Comparison of ENCODE assay signal across 8 cellular contexts in genomic region chr1:31663622-31664452, GRCh38. TPM values are rescaled to one million over a fixed set of nuclear protein-coding genes. Genes with fewer than 3 reads are reported as not detected.
DNase-seq lines count a peak whose midpoint lies in the region; ATAC-seq and TF ChIP-seq lines count a peak whose summit lies in the region.

No MANE protein-coding gene starts in this region.

- H3K4me1 ChIP-seq in H9 (ENCODE audit: insufficient read depth, low read length) (no peaks in the 10 kb centered on the region; the same call in 1 of the 2 replicates), left ventricle myocardium inferior (peaks cover 20% of the 10 kb centered on the region), spleen (peaks cover 0 to 23% (median 0%) of the 10 kb centered on the region in 6 donors)

- H3K27ac ChIP-seq in H9 (ENCODE audit: insufficient read length, low read depth, low read length) (no peak overlapping the region), left ventricle myocardium inferior (replicated peaks) (no peak overlapping the region), spleen (no peak overlapping the region)

- no peak overlapping the region for H3K4ac ChIP-seq in H9 (ENCODE audit: low read depth, low read length)

- no peak overlapping the region for H3K23ac ChIP-seq in H9 (ENCODE audit: insufficient read length, low read depth, low read length)

- no peak overlapping the region for H4K8ac ChIP-seq in H9 (replicated peaks; ENCODE audit: insufficient read length, low read depth, low read length)

- H3T11ph ChIP-seq in H9 (ENCODE audit: low read length) = no peak overlapping the region

- H2BK5ac ChIP-seq in H9 (ENCODE audit: insufficient read length, low read length) = no peak overlapping the region

- H3K36me3 Mint-ChIP-seq in H9 (ENCODE audit: insufficient read depth in 1 of 3, low read depth in 3 of 3) = no peaks in the 10 kb centered on the region
- H3K36me3 Mint-ChIP-seq in activated naive CD8-positive, alpha-beta T cell treated with anti-CD3 and anti-CD28 coated beads, Interleukin-2, amount 10 ng/mL, durations not matched to agents 7 days and 5 days = no peaks in the 10 kb centered on the region

- no peaks in the 10 kb centered on the region for H3K79me1 ChIP-seq in H9 (ENCODE audit: insufficient read depth, low read depth, low read length, poor library complexity, severe bottlenecking)

- H2BK20ac ChIP-seq in H9 (ENCODE audit: low read depth, low read length, poor library complexity, severe bottlenecking) = no peak overlapping the region

- no peak overlapping the region for H2AFZ ChIP-seq in H9 (ENCODE audit: low read length)

- no peak overlapping the region for H3K4me3 ChIP-seq in left ventricle myocardium inferior
- H3K4me3 ChIP-seq in spleen = no peak overlapping the region

- no peaks in the 10 kb centered on the region for H3K79me2 ChIP-seq in H9 (ENCODE audit: insufficient read depth, low read length)

- no peaks in the 10 kb centered on the region for H3K23me2 ChIP-seq in H9 (ENCODE audit: insufficient read length, low read depth, low read length, poor library complexity, severe bottlenecking)

- no peak overlapping the region for H4K5ac ChIP-seq in H9 (ENCODE audit: insufficient read length, low read depth, low read length)

- no peaks in the 10 kb centered on the region; a peak in 1 of 5 replicates for H3K9me3 Mint-ChIP-seq in H9
- H3K9me3 Mint-ChIP-seq in activated naive CD8-positive, alpha-beta T cell treated with anti-CD3 and anti-CD28 coated beads, Interleukin-2, amount 10 ng/mL, durations not matched to agents 7 days and 5 days = no peaks in the 10 kb centered on the region

- peak overlapping the region; percentile 16 for H3K18ac ChIP-seq in H9 (ENCODE audit: insufficient read length, low read depth, low read length)

- no peaks in the 10 kb centered on the region for H3K27me3 ChIP-seq in H9 (ENCODE audit: insufficient read depth, low read length)
- no peaks in the 10 kb centered on the region for H3K27me3 ChIP-seq in left ventricle myocardium inferior (ENCODE audit: low read depth)
- peaks cover 0 to 15% (median 0%) of the 10 kb centered on the region in 7 donors for H3K27me3 ChIP-seq in spleen (replicated peaks in 1 of 7)

- no peak overlapping the region for H2AK5ac ChIP-seq in H9 (ENCODE audit: insufficient read length, low read length)

- POLR2A ChIA-PET in activated naive CD8-positive, alpha-beta T cell treated with anti-CD3 and anti-CD28 coated beads, Interleukin-2, amount 10 ng/mL, durations not matched to agents 7 days and 5 days (lab: Charles Lee) = interaction anchor here (1.0 to 1.2 kb wide), 2 partner anchors 20 to 125 kb away, joined by 3 to 5 read pairs; partner anchors contain the start of gene PEF1

- no peak overlapping the region for H2BK120ac ChIP-seq in H9 (ENCODE audit: low read depth, low read length, poor library complexity, severe bottlenecking)

- no peak for TF ChIP-seq POLR2A in spleen (IDR thresholded peaks at IDR 0.05)

- no peak overlapping the region for H2BK15ac ChIP-seq in H9 (ENCODE audit: low read depth, low read length)

- in situ Hi-C loops in SK-MEL-5 (cut with HindIII; ENCODE audit: low pct_unique_long_range_greater_than_20kb, low sequenced_read_pairs) = no loop called here

- H3K27ac Mint-ChIP-seq in H9 = no peak overlapping the region; a peak in 1 of 7 replicates
- H3K27ac Mint-ChIP-seq in activated naive CD8-positive, alpha-beta T cell treated with anti-CD3 and anti-CD28 coated beads, Interleukin-2, amount 10 ng/mL, durations not matched to agents 7 days and 5 days = peak overlapping the region; percentile 71

- ATAC-seq in activated naive CD8-positive, alpha-beta T cell treated with anti-CD3 and anti-CD28 coated beads, Interleukin-2, amount 10 ng/mL, durations not matched to agents 7 days and 5 days (ENCODE audit: low read depth) = peak; percentile 21
- ATAC-seq in HG02884 (IDR thresholded peaks at IDR 0.05; ENCODE audit: unreplicated experiment) = no peak

- H3K27me3 Mint-ChIP-seq in H9 (ENCODE audit: low read depth) = peaks cover 4% of the 10 kb centered on the region
- H3K27me3 Mint-ChIP-seq in activated naive CD8-positive, alpha-beta T cell treated with anti-CD3 and anti-CD28 coated beads, Interleukin-2, amount 10 ng/mL, durations not matched to agents 7 days and 5 days = peaks cover 3% of the 10 kb centered on the region

- peak; percentile 87 for TF ChIP-seq CTCF in H9 (conservative IDR thresholded peaks at IDR 0.05)
- peak; percentile 92 for TF ChIP-seq CTCF in left ventricle myocardium inferior (IDR thresholded peaks at IDR 0.05; ENCODE audit: borderline replicate concordance)
- TF ChIP-seq CTCF in spleen (IDR thresholded peaks at IDR 0.05 in 8 of 11, conservative IDR thresholded peaks at IDR 0.05 in 3 of 11) = peak; percentile 72 to 98 (median 93)

- H3K4me3 Mint-ChIP-seq in H9 = no peak overlapping the region
- no peak overlapping the region for H3K4me3 Mint-ChIP-seq in activated naive CD8-positive, alpha-beta T cell treated with anti-CD3 and anti-CD28 coated beads, Interleukin-2, amount 10 ng/mL, durations not matched to agents 7 days and 5 days

- peaks cover 9 to 15% of the 10 kb centered on the region in 2 experiments for H3K4me1 Mint-ChIP-seq in H9
- H3K4me1 Mint-ChIP-seq in activated naive CD8-positive, alpha-beta T cell treated with anti-CD3 and anti-CD28 coated beads, Interleukin-2, amount 10 ng/mL, durations not matched to agents 7 days and 5 days = no peaks in the 10 kb centered on the region

- no peak overlapping the region for H3K14ac ChIP-seq in H9 (ENCODE audit: insufficient read depth, low read length)

- no CpG with 5 or more reads among the region's 9 CpGs for WGBS in H9 (ENCODE audit: extremely low coverage, insufficient read length, low lambda C conversion rate)
- 19 to 44% (median 33%) methylated on average over 6 to 9 of the region's 9 CpGs for WGBS in spleen, 5 donors

- H2BK12ac ChIP-seq in H9 (ENCODE audit: insufficient read length, low read depth, low read length) = no peak overlapping the region

- no peak overlapping the region for H3K4me2 ChIP-seq in H9 (ENCODE audit: insufficient read depth, insufficient read length, low read length)

- H3K9me3 ChIP-seq in H9 (ENCODE audit: control insufficient read depth, low read depth, low read length) = no peaks in the 10 kb centered on the region
- no peaks in the 10 kb centered on the region for H3K9me3 ChIP-seq in left ventricle myocardium inferior (replicated peaks)
- no peaks in the 10 kb centered on the region for H3K9me3 ChIP-seq in spleen

- intact Hi-C loops in left ventricle myocardium inferior (cut with micrococcal nuclease) (loop anchor here (2.0 kb wide), 1 partner anchor 125 kb away; no protein-coding TSS in a partner anchor), spleen (cut with DNase I; ENCODE audit: low total_unique reads) (loop anchor here (2.0 to 10.0 kb wide), 2 partner anchors 51 to 125 kb away; no protein-coding TSS in a partner anchor)

- no peak overlapping the region for H4K91ac ChIP-seq in H9 (ENCODE audit: insufficient read length, low read depth, low read length)

- H4K20me1 ChIP-seq in H9 (ENCODE audit: control insufficient read depth, insufficient read depth, insufficient read length) = peaks cover 4% of the 10 kb centered on the region

- DNase-seq in C1 segment of cervical spinal cord (lab: John Stamatoyannopoulos, UW) = peak in 10 of 14 donors; percentile 6 to 65 (median 25)
- peak; percentile 80 for DNase-seq in H9
- peak; percentile 59 for DNase-seq in SK-MEL-5 (ENCODE audit: low read depth, low spot score)
- peak; percentile 76 for DNase-seq in activated naive CD8-positive, alpha-beta T cell treated with anti-CD3 and anti-CD28 coated beads, Interleukin-2, amount 10 ng/mL, durations not matched to agents 7 days and 5 days
- DNase-seq in left ventricle myocardium inferior = peak; percentile 58
- peak; percentile 83 for DNase-seq in spleen
- no peak for DNase-seq in NCI-H187 treated with DMSO at 0.1 percent for 48 hours (lab: John Stamatoyannopoulos, UW)

- H3K56ac ChIP-seq in H9 (ENCODE audit: insufficient read length, low read depth, low read length) = no peak overlapping the region

- H3K36me3 ChIP-seq in left ventricle myocardium inferior (no peaks in the 10 kb centered on the region), spleen (no peaks in the 10 kb centered on the region)

- no peak overlapping the region for H3K9ac ChIP-seq in H9 (ENCODE audit: extremely low read depth, insufficient read length, low read length)

RNA-seq across cellular contexts. Expression of gene PEF1, which starts 19.2 kb away (rescaled TPM):
- total RNA-seq in H9 (2021) (40.3 and 43.3 TPM in 2 replicates), left ventricle myocardium inferior (36.4 TPM), spleen (10 to 100 TPM; 48.2 to 73.4 (median 54.5) TPM)
- 45.7 and 49.4 TPM in 2 replicates for total RNA-seq in SK-MEL-5 (2014; rRNA removed; shearing (Covaris generic))
- 52.4 and 65.9 TPM in 2 replicates for polyA plus RNA-seq in SK-MEL-5 (2015; cell fraction: cytosol; rRNA removed)
- polyA plus RNA-seq in SK-MEL-5 (2015; cell fraction: nucleus; rRNA removed) = 20.6 and 35.1 TPM in 2 replicates
- 10 to 100 TPM; 47.2 TPM for total RNA-seq in activated naive CD8-positive, alpha-beta T cell treated with anti-CD3 and anti-CD28 coated beads, Interleukin-2, amount 10 ng/mL, durations not matched to agents 7 days and 5 days
- 10 to 100 TPM; 46.5 to 70.4 (median 60.8) TPM for polyA plus RNA-seq in spleen

RNA-seq across cellular contexts. Expression of gene COL16A1, which starts 40.0 kb away (rescaled TPM):
- total RNA-seq in H9 (2021) (6.2 and 6.5 TPM in 2 replicates), left ventricle myocardium inferior (18.3 TPM), spleen (10 to 100 TPM in 5 of 7 donors, 1 to 10 TPM in 2; 4.7 to 22.0 (median 12.4) TPM)
- 5.6 and 6.7 TPM in 2 replicates for total RNA-seq in SK-MEL-5 (2014; rRNA removed; shearing (Covaris generic))
- polyA plus RNA-seq in SK-MEL-5 (2015; cell fraction: cytosol; rRNA removed) = 1.1 and 3.0 TPM in 2 replicates
- polyA plus RNA-seq in SK-MEL-5 (2015; cell fraction: nucleus; rRNA removed) = 68.8 and 99.3 TPM in 2 replicates
- under 1 TPM in 1 of 2 experiments, not detected in 1; 0.14 TPM for total RNA-seq in activated naive CD8-positive, alpha-beta T cell treated with anti-CD3 and anti-CD28 coated beads, Interleukin-2, amount 10 ng/mL, durations not matched to agents 7 days and 5 days
- 10 to 100 TPM in 2 of 3 donors, 1 to 10 TPM in 1; 9.5 to 25.6 (median 14.4) TPM for polyA plus RNA-seq in spleen

RNA-seq across cellular contexts. Expression of gene HCRTR1, which starts 46.3 kb away (rescaled TPM):
- not detected in 2 replicates for total RNA-seq in H9 (2021)
- total RNA-seq in SK-MEL-5 (2014; rRNA removed; shearing (Covaris generic)) = not detected in 2 replicates
- not detected in 2 replicates for polyA plus RNA-seq in SK-MEL-5 (2015; cell fraction: cytosol; rRNA removed)
- polyA plus RNA-seq in SK-MEL-5 (2015; cell fraction: nucleus; rRNA removed) = not detected in 2 replicates
- not detected for total RNA-seq in activated naive CD8-positive, alpha-beta T cell treated with anti-CD3 and anti-CD28 coated beads, Interleukin-2, amount 10 ng/mL, durations not matched to agents 7 days and 5 days
- total RNA-seq in left ventricle myocardium inferior = 0.44 TPM
- not detected for total RNA-seq in spleen
- polyA plus RNA-seq in spleen = under 1 TPM in 1 of 3 donors, not detected in 2; 0.06 TPM
